ENCODE assay signal across 6 cellular contexts in the genomic region with DNA sequence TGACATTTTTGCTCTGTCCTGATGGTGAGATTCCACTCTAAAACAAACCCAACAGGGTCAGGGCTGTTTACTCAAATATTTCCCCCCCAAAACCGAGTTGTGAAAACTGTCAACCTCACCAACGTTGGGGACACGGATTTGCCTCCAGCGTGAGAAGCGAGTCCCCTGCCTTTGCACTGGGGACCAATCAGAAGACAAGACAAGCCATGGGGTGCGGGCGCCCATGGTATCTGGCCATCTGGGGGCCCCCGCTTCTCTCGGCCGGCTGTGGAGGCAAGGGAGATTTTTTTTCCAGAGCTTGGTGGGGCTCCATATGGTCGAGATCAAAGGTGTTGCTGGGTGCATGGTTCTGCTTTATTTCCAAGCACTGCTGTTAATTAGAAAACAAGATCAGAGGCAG.
"Had no signal": no experiment of that assay in that cellular context is flagged by ENCODE, and none has a peak within 500 bp of the region (broad histone marks: within the 10 kb centered on the region; RNA-seq: fewer than 3 reads in every experiment).

No MANE protein-coding gene starts in this region.

- H3K36me3 ChIP-seq: HAP-1 had no signal

- H3K9me3 Mint-ChIP-seq: GM23338 had no signal

- DNase-seq: H7, IMR-90, KG1 had no signal

- H3K9me3 ChIP-seq: HAP-1 had no signal

- H3K27ac Mint-ChIP-seq: GM23338 had no signal

- ATAC-seq: GM23338, K562 had no signal

- H3K4me3 ChIP-seq: GM23338, HAP-1, K562 had no signal

- H3K4me1 ChIP-seq: HAP-1 had no signal

- H3K4me3 Mint-ChIP-seq: GM23338 had no signal
